Comparison of ENCODE assay signal across 23 cellular contexts in the genomic region with DNA sequence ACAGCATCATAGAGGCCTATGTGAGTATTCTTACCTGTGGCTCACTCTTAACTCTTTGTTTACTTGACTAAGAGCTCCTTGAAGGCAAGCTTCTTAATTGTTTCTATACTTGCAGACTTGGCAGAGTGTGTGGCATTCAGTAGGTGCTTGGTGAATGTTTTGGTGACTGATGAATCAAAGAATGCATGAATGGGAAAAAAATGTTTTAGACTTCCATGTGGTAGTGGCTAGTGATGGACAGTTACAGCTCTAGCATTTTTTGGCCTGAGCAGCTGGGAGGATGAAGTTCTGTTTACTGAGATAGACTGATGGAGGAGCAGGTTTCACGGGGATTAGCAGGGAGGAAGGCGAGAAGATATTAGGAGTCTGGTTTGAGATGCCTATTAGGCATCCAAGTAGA. TPM values are rescaled to one million over a fixed set of nuclear protein-coding genes. Genes with fewer than 3 reads are reported as not detected.
"Had no signal": no experiment of that assay in that cellular context is flagged by ENCODE, and none has a peak within 500 bp of the region (broad histone marks: within the 10 kb centered on the region; RNA-seq: fewer than 3 reads in every experiment).

No MANE protein-coding gene starts in this region.

- ATAC-seq: activated CD4-positive, CD25-positive, alpha-beta regulatory T cell treated with anti-CD3 and anti-CD28 coated beads, Interleukin-2, amount 50 U/mL, for 24 hours; gastroesophageal sphincter; heart right ventricle; left lung; mucosa of descending colon; naive thymus-derived CD8-positive, alpha-beta T cell; pancreas had no signal

- H3K36me3 ChIP-seq: pancreas, thyroid gland had no signal

- H3K4me3 ChIP-seq: dorsolateral prefrontal cortex, gastroesophageal sphincter, heart right ventricle, left lung, mucosa of descending colon, pancreas, thyroid gland had no signal

- H3K27me3 ChIP-seq: dorsolateral prefrontal cortex, gastroesophageal sphincter, left lung, pancreas, thyroid gland had no signal

- H3K27me3 Mint-ChIP-seq: stimulated activated naive B cell treated with anti-CD40 and anti-IgM and Interleukin-4, amounts not matched to agents 10 μg/mL and 1 μg/mL and 100 μg/mL, for 72 hours had no signal

- H3K4me1 Mint-ChIP-seq: endodermal cell had no signal

- H3K4me3 Mint-ChIP-seq: activated naive CD8-positive, alpha-beta T cell treated with anti-CD3 and anti-CD28 coated beads, Interleukin-2, amount 10 ng/mL, durations not matched to agents 7 days and 5 days; activated T-helper 1 cell treated with anti-CD3 and anti-CD28 coated beads, Interleukin-12 subunit alpha, Interleukin-12 subunit beta, Interleukin-2, Interleukin-4 antibody, amounts not matched to agents 30 ng/mL and 10 ng/mL and 1 ng/mL, durations not matched to agents 14 hours and 24 hours and 36 hours; endodermal cell; memory B cell; naive thymus-derived CD8-positive, alpha-beta T cell; stimulated activated naive B cell treated with anti-CD40 and anti-IgM and Interleukin-4, amounts not matched to agents 10 μg/mL and 1 μg/mL and 100 μg/mL, for 72 hours; T-helper 2 cell treated with Interferon-gamma antibody and Interleukin-4, amounts not matched to agents 5 μg/mL and 100 μg/mL, for 36 hours had no signal

- H3K27ac ChIP-seq: gastroesophageal sphincter, heart right ventricle, left lung, pancreas, thyroid gland had no signal

- H3K9me3 Mint-ChIP-seq: activated T-helper 1 cell treated with anti-CD3 and anti-CD28 coated beads, Interleukin-12 subunit alpha, Interleukin-12 subunit beta, Interleukin-2, Interleukin-4 antibody, amounts not matched to agents 30 ng/mL and 10 ng/mL and 1 ng/mL, durations not matched to agents 14 hours and 24 hours and 36 hours; endodermal cell; T-helper 2 cell treated with Interferon-gamma antibody and Interleukin-4, amounts not matched to agents 5 μg/mL and 100 μg/mL, for 36 hours had no signal

- H3K27ac Mint-ChIP-seq: activated naive CD8-positive, alpha-beta T cell treated with anti-CD3 and anti-CD28 coated beads, Interleukin-2, amount 10 ng/mL, durations not matched to agents 7 days and 5 days; activated T-helper 1 cell treated with anti-CD3 and anti-CD28 coated beads, Interleukin-12 subunit alpha, Interleukin-12 subunit beta, Interleukin-2, Interleukin-4 antibody, amounts not matched to agents 30 ng/mL and 10 ng/mL and 1 ng/mL, durations not matched to agents 14 hours and 24 hours and 36 hours; endodermal cell; memory B cell; stimulated activated naive B cell treated with anti-CD40 and anti-IgM and Interleukin-4, amounts not matched to agents 10 μg/mL and 1 μg/mL and 100 μg/mL, for 72 hours; T-helper 2 cell treated with Interferon-gamma antibody and Interleukin-4, amounts not matched to agents 5 μg/mL and 100 μg/mL, for 36 hours had no signal

- H3K9me3 ChIP-seq: gastroesophageal sphincter, heart right ventricle, left lung, mucosa of descending colon, pancreas, thyroid gland had no signal

- DNase-seq: activated CD4-positive, alpha-beta T cell treated with anti-CD3 and anti-CD28 coated beads, Interleukin-2, amount 50 U/mL, for 1 hour; activated CD8-positive, alpha-beta memory T cell treated with anti-CD3 and anti-CD28 coated beads for 24 hours; activated naive CD4-positive, alpha-beta T cell; activated naive CD8-positive, alpha-beta T cell treated with anti-CD3 and anti-CD28 coated beads, Interleukin-2, amount 10 ng/mL, durations not matched to agents 7 days and 5 days; anterior cingulate cortex; dorsolateral prefrontal cortex; endodermal cell; heart right ventricle; islet precursor cell; left lung; mucosa of descending colon; naive thymus-derived CD8-positive, alpha-beta T cell; pancreas; stimulated activated CD4-positive, alpha-beta T cell treated with anti-CD3 and anti-CD28 coated beads, Interleukin-2, amount 100 ng/mL, for 48 hours; stimulated activated naive B cell treated with anti-CD40 and anti-IgM and Interleukin-4, amounts not matched to agents 10 μg/mL and 1 μg/mL and 100 μg/mL, for 72 hours; thyroid gland had no signal

RNA-seq across cellular contexts. Expression of a gene that starts 13.6 kb away (rescaled TPM):
- total RNA-seq: activated naive CD8-positive, alpha-beta T cell treated with anti-CD3 and anti-CD28 coated beads, Interleukin-2, amount 10 ng/mL, durations not matched to agents 7 days and 5 days; activated T-helper 1 cell treated with anti-CD3 and anti-CD28 coated beads, Interleukin-12 subunit alpha, Interleukin-12 subunit beta, Interleukin-2, Interleukin-4 antibody, amounts not matched to agents 30 ng/mL and 10 ng/mL and 1 ng/mL, durations not matched to agents 14 hours and 24 hours and 36 hours; naive thymus-derived CD8-positive, alpha-beta T cell; renal cortical epithelial cell had no signal

RNA-seq across cellular contexts. Expression of a gene that starts 41.5 kb away (rescaled TPM):
- total RNA-seq: activated naive CD8-positive, alpha-beta T cell treated with anti-CD3 and anti-CD28 coated beads, Interleukin-2, amount 10 ng/mL, durations not matched to agents 7 days and 5 days; activated T-helper 1 cell treated with anti-CD3 and anti-CD28 coated beads, Interleukin-12 subunit alpha, Interleukin-12 subunit beta, Interleukin-2, Interleukin-4 antibody, amounts not matched to agents 30 ng/mL and 10 ng/mL and 1 ng/mL, durations not matched to agents 14 hours and 24 hours and 36 hours; endodermal cell; epithelial cell of proximal tubule; naive thymus-derived CD8-positive, alpha-beta T cell had no signal

RNA-seq across cellular contexts. Expression of a gene that starts 50.8 kb away (rescaled TPM):
- total RNA-seq: activated naive CD8-positive, alpha-beta T cell treated with anti-CD3 and anti-CD28 coated beads, Interleukin-2, amount 10 ng/mL, durations not matched to agents 7 days and 5 days; activated T-helper 1 cell treated with anti-CD3 and anti-CD28 coated beads, Interleukin-12 subunit alpha, Interleukin-12 subunit beta, Interleukin-2, Interleukin-4 antibody, amounts not matched to agents 30 ng/mL and 10 ng/mL and 1 ng/mL, durations not matched to agents 14 hours and 24 hours and 36 hours; epithelial cell of proximal tubule; naive thymus-derived CD8-positive, alpha-beta T cell had no signal
- polyA plus RNA-seq: naive thymus-derived CD8-positive, alpha-beta T cell had no signal
